8 cellular contexts compared by ENCODE assay signal in the genomic region with DNA sequence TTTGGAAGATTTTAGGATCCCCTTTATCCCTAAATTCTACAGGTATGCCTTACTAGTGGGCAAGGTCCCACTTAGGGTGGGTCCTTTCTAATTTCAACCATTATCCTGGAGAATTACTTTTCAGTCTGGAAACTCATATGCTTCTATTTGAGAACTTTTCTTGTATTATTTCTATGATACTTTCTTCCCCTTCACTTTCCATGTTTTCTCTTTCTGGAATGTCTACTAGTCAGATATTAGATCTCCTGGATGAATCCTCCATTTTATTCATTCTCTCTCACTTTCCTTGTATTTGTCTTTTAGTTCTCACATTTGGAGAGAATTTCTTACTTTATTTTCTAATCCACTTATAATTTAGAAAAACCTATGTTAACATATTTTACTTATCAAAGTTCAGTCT.
"Had no signal": no experiment of that assay in that cellular context is flagged by ENCODE, and none has a peak within 500 bp of the region (broad histone marks: within the 10 kb centered on the region; RNA-seq: fewer than 3 reads in every experiment).

No MANE protein-coding gene starts in this region.

- DNase-seq: IMR-90, KBM-7, KG1 had no signal

- FAIRE-seq: HepG2, HTR-8/SVneo, K562 had no signal

- H3K27ac ChIP-seq: HL-60, KMS-11 had no signal

- H3K4me3 ChIP-seq: K562 had no signal
